In genomic region chr6:165231581-165232276, GRCh38 we compare ENCODE assay signal across 8 cellular contexts.
DNase-seq lines count a peak whose midpoint lies in the region; ATAC-seq, FAIRE-seq and TF ChIP-seq lines count a peak whose summit lies in the region.

No MANE protein-coding gene starts in this region.

- no peak overlapping the region for H2BK12ac ChIP-seq in H1 (ENCODE audit: low read depth, low read length)

- ATAC-seq in GM21381 (IDR thresholded peaks at IDR 0.05; ENCODE audit: unreplicated experiment) = no peak
- no peak for ATAC-seq in activated CD4-positive, CD25-positive, alpha-beta regulatory T cell treated with anti-CD3 and anti-CD28 coated beads, Interleukin-2, amount 50 U/mL, for 24 hours

- no peaks in the 10 kb centered on the region for H3K36me3 ChIP-seq in H1 (ENCODE audit: control insufficient read depth in 2 of 4, insufficient read depth in 4 of 4, low read length in 3 of 4)
- no peaks in the 10 kb centered on the region for H3K36me3 ChIP-seq in neural progenitor cell

- H3K27ac Mint-ChIP-seq in neural progenitor cell = peak overlapping the region; percentile 55

- H3K14ac ChIP-seq in H1 (ENCODE audit: insufficient read length) = no peak overlapping the region

- H3K18ac ChIP-seq in H1 (ENCODE audit: extremely low read depth, low read length) = no peak overlapping the region

- no peaks in the 10 kb centered on the region for H3K79me1 ChIP-seq in H1 (ENCODE audit: low read depth, low read length)

- CTCF ChIA-PET in H1 (lab: Charles Lee; ENCODE audit: partially characterized antibody) = interaction anchor here (0.9 to 4.0 kb wide), 24 partner anchors 9 to 334 kb away, joined by 3 to 52 read pairs (median 4); no protein-coding TSS in a partner anchor

- TF ChIP-seq RAD21 in H1 (IDR thresholded peaks at IDR 0.05 in 1 of 2, conservative IDR thresholded peaks at IDR 0.05 in 1 of 2; ENCODE audit: low read depth in 2 of 2, low read length in 2 of 2) = peak; percentile 82 to 83

- H4K20me1 ChIP-seq in H1 (replicated peaks in 1 of 2; ENCODE audit: control insufficient read depth in 1 of 2, insufficient read depth in 2 of 2, low read length in 2 of 2) (no peaks in the 10 kb centered on the region), neural progenitor cell (ENCODE audit: low read depth) (no peaks in the 10 kb centered on the region)

- H2AFZ ChIP-seq in H1 (ENCODE audit: low read length) = no peak overlapping the region
- no peak overlapping the region for H2AFZ ChIP-seq in neural progenitor cell (replicated peaks)

- H3K9ac ChIP-seq in H1 (replicated peaks in 1 of 4; ENCODE audit: extremely low read depth in 1 of 4, low read depth in 3 of 4, low read length in 3 of 4) (no peak overlapping the region), neural progenitor cell (no peak overlapping the region)

- H3K4me2 ChIP-seq in H1 (ENCODE audit: insufficient read depth in 1 of 2, low read depth in 2 of 2, low read length in 2 of 2) = no peak overlapping the region
- no peak overlapping the region for H3K4me2 ChIP-seq in neural progenitor cell

- H3K27ac ChIP-seq in H1 (ENCODE audit: low read depth, low read length) = no peak overlapping the region
- no peak overlapping the region for H3K27ac ChIP-seq in neural progenitor cell

- H3K4me1 Mint-ChIP-seq in neural progenitor cell = peaks cover 13% of the 10 kb centered on the region

- H2BK20ac ChIP-seq in H1 (ENCODE audit: low read length) = no peak overlapping the region

- TF ChIP-seq EP300 in H1 (IDR thresholded peaks at IDR 0.05; ENCODE audit: borderline replicate concordance in 1 of 2, low read depth in 2 of 2, low read length in 2 of 2) = no peak

- WGBS in H1 (ENCODE audit: extremely low coverage in 1 of 2, insufficient coverage in 1 of 2, insufficient read length in 1 of 2, insufficient replicate concordance in 2 of 2, low coverage in 1 of 2, low lambda C conversion rate in 2 of 2, missing lambda C conversion rate in 1 of 2), 2 experiments = 76% methylated on average over 9 of the region's 9 CpGs; no CpG with 5 or more reads in 1 of the 2 experiments

- no peak overlapping the region for H2BK5ac ChIP-seq in H1 (ENCODE audit: low read depth, low read length)

- H4K5ac ChIP-seq in H1 (ENCODE audit: insufficient read length, low read depth, low read length) = no peak overlapping the region

- peaks cover 16% of the 10 kb centered on the region for H3K9me3 Mint-ChIP-seq in neural progenitor cell

- H3K36me3 Mint-ChIP-seq in neural progenitor cell = no peaks in the 10 kb centered on the region

- no peaks in the 10 kb centered on the region for H3K23me2 ChIP-seq in H1 (ENCODE audit: low read depth, low read length)

- POLR2A ChIA-PET in H1 (lab: Charles Lee; ENCODE audit: partially characterized antibody) = no interaction called here

- H4K8ac ChIP-seq in H1 (ENCODE audit: extremely low read depth, insufficient read depth, low read length) = no peak overlapping the region

- H3K4ac ChIP-seq in H1 (replicated peaks; ENCODE audit: insufficient read length, low read depth, low read length) = no peak overlapping the region

- DNase-seq in G401 (ENCODE audit: low spot score) = peak; percentile 91
- DNase-seq in NCI-H2196 (lab: John Stamatoyannopoulos, UW; ENCODE audit: unreplicated experiment) = peak; percentile 4
- DNase-seq in H1 (ENCODE audit: low read depth in 1 of 2, low spot score in 2 of 2) = no peak
- peak; percentile 52 for DNase-seq in neural progenitor cell (ENCODE audit: low spot score)
- no peak for DNase-seq in activated CD4-positive, alpha-beta T cell treated with anti-CD3 and anti-CD28 coated beads, Interleukin-2, amount 50 U/mL, for 48 hours
- DNase-seq in ecto neural progenitor cell (ENCODE audit: low spot score) = no peak

- no peaks in the 10 kb centered on the region for H3F3A ChIP-seq in neural progenitor cell (ENCODE audit: low read depth)

- H3K4me3 ChIP-seq in H1 (ENCODE audit: extremely low read depth in 1 of 4, insufficient read depth in 2 of 4, low read depth in 3 of 4, low read length in 4 of 4) (no peak overlapping the region), neural progenitor cell (no peak overlapping the region)

- TF ChIP-seq POLR2A in H1 (IDR thresholded peaks at IDR 0.05; ENCODE audit: control extremely low read depth in 1 of 2, low read depth in 2 of 2, low read length in 2 of 2) = no peak

- H3K4me1 ChIP-seq in H1 (replicated peaks in 1 of 4; ENCODE audit: control insufficient read depth in 3 of 4, insufficient read depth in 4 of 4, low read length in 3 of 4) (no peaks in the 10 kb centered on the region), neural progenitor cell (no peaks in the 10 kb centered on the region)

- H3K27me3 Mint-ChIP-seq in neural progenitor cell (ENCODE audit: insufficient read depth, low read depth) = peaks cover 2% of the 10 kb centered on the region

- FAIRE-seq in H1 (lab: Jason Lieb, UNC) = peak; percentile 62

- no peak overlapping the region for H2BK120ac ChIP-seq in H1 (replicated peaks; ENCODE audit: low read depth, low read length)

- H3K27me3 ChIP-seq in H1 (replicated peaks in 1 of 4; ENCODE audit: control insufficient read depth in 3 of 4, extremely low read depth in 1 of 4, insufficient read depth in 3 of 4, low read length in 3 of 4) (no peaks in the 10 kb centered on the region), neural progenitor cell (no peaks in the 10 kb centered on the region)

- no peak overlapping the region for H3K56ac ChIP-seq in H1 (replicated peaks; ENCODE audit: insufficient read length, low read depth, low read length)

- H3K79me2 ChIP-seq in H1 (ENCODE audit: control insufficient read depth in 1 of 2, insufficient read depth in 2 of 2, low read length in 2 of 2) (no peaks in the 10 kb centered on the region), neural progenitor cell (ENCODE audit: low read depth) (no peaks in the 10 kb centered on the region)

- H2AK5ac ChIP-seq in H1 (ENCODE audit: low read depth, low read length) = no peak overlapping the region

- H3K9me3 ChIP-seq in H1 (ENCODE audit: insufficient read depth in 2 of 2, low read depth in 1 of 2, low read length in 1 of 2) = peaks cover 16 to 20% of the 10 kb centered on the region in 2 experiments; a peak in 3 of 4 replicates
- H3K9me3 ChIP-seq in neural progenitor cell (ENCODE audit: low read depth) = no peaks in the 10 kb centered on the region

- H3K23ac ChIP-seq in H1 (ENCODE audit: insufficient read length) = no peak overlapping the region

- no peak overlapping the region for H3K4me3 Mint-ChIP-seq in neural progenitor cell

- in situ Hi-C loops in G401 (cut with HindIII; ENCODE audit: low sequenced_read_pairs) = no loop called here

- TF ChIP-seq CTCF in H1 (IDR thresholded peaks at IDR 0.05; ENCODE audit: control extremely low read depth in 1 of 3, insufficient read depth in 1 of 3, low read depth in 1 of 3, low read length in 3 of 3) (peak in 2 of 3 experiments; percentile 64 to 68; a peak in 3 of 4 replicates), neural progenitor cell (IDR thresholded peaks at IDR 0.05) (peak; percentile 81)

- no peak overlapping the region for H4K91ac ChIP-seq in H1 (replicated peaks; ENCODE audit: insufficient read length, low read length)

- no peak overlapping the region for H2BK15ac ChIP-seq in H1 (ENCODE audit: low read length)

TF ChIP-seq in H1, 55 proteins besides CTCF, POLR2A, EP300 and RAD21:
- TF ChIP-seq JUND (IDR thresholded peaks at IDR 0.05; ENCODE audit: low read length) = no peak
- TF ChIP-seq TEAD4 (IDR thresholded peaks at IDR 0.05; ENCODE audit: low read depth, low read length) = no peak
- TF ChIP-seq TAF7 (optimal IDR thresholded peaks at IDR 0.05; ENCODE audit: borderline replicate concordance, low read depth, low read length) = no peak
- TF ChIP-seq KDM1A (IDR thresholded peaks at IDR 0.05; ENCODE audit: borderline replicate concordance, low read length) = no peak
- no peak for TF ChIP-seq GABPA (IDR thresholded peaks at IDR 0.05; ENCODE audit: borderline replicate concordance, insufficient read depth, low read length)
- no peak for TF ChIP-seq ASH2L (IDR thresholded peaks at IDR 0.05; ENCODE audit: low read length)
- TF ChIP-seq TAF1 (IDR thresholded peaks at IDR 0.05; ENCODE audit: low read depth, low read length) = no peak
- TF ChIP-seq CHD2 (IDR thresholded peaks at IDR 0.05; ENCODE audit: low read length) = no peak
- TF ChIP-seq CBX8 (IDR thresholded peaks at IDR 0.05; ENCODE audit: borderline replicate concordance, low read depth, low read length) = no peak
- TF ChIP-seq KDM4A (IDR thresholded peaks at IDR 0.05; ENCODE audit: low read depth, low read length, severe bottlenecking) = no peak

Comparison
In these comparisons a context has a peak if more than half of its experiments do, and no peak if none do; other contexts are left out.
1. DNase-seq: peak in G401 (single experiment), NCI-H2196 (single experiment) and neural progenitor cell (single experiment); none in H1 (0 of 2), activated CD4-positive, alpha-beta T cell treated with anti-CD3 and anti-CD28 coated beads, Interleukin-2, amount 50 U/mL, for 48 hours (0 of 2) and ecto neural progenitor cell (single experiment).